In genomic region chr4:55498051-55498450, GRCh38 we compare ENCODE assay signal across 24 cellular contexts.
"Had no signal": no experiment of that assay in that cellular context is flagged by ENCODE, and none has a peak within 500 bp of the region (broad histone marks: within the 10 kb centered on the region; RNA-seq: fewer than 3 reads in every experiment).

No MANE protein-coding gene starts in this region.

- ATAC-seq: activated CD4-positive, alpha-beta T cell treated with anti-CD3 and anti-CD28 coated beads for 36 hours; activated T-helper 17 cell treated with anti-CD3 and anti-CD28 coated beads, Interleukin-2, amount 50 U/mL, for 72 hours; Panc1; Right ventricle myocardium inferior had no signal

- H3K9me3 ChIP-seq: SK-N-SH had no signal

- H3K27me3 ChIP-seq: brain microvascular endothelial cell, cardiac muscle cell had no signal

- H3K9ac ChIP-seq: SK-N-SH had no signal

- H3K36me3 ChIP-seq: cardiac muscle cell, WERI-Rb-1 had no signal

- H3K4me3 ChIP-seq: cardiac muscle cell had no signal

- H3K9me2 ChIP-seq: SK-N-SH had no signal

- H3K27ac ChIP-seq: brain microvascular endothelial cell, cardiac muscle cell, WERI-Rb-1 had no signal

- DNase-seq: activated CD4-positive, alpha-beta memory T cell treated with anti-CD3 and anti-CD28 coated beads, Interleukin-2, amount 10 ng/mL, durations not matched to agents 7 days and 5 days; activated CD4-positive, alpha-beta T cell treated with anti-CD3 and anti-CD28 coated beads for 36 hours; activated CD4-positive, alpha-beta T cell treated with anti-CD3 and anti-CD28 coated beads, Interleukin-2, amount 50 U/mL, for 1 hour; activated gamma-delta T cell; activated naive CD4-positive, alpha-beta T cell treated with anti-CD3 and anti-CD28 coated beads for 36 hours; activated T-cell treated with anti-CD3 and anti-CD28 coated beads for 4 hours; activated T-cell treated with anti-CD3 and anti-CD28 coated beads, Interleukin-2, amount 50 U/mL, for 48 hours; brain microvascular endothelial cell; NCI-H1048; NCI-H146; NCI-H187 treated with DMSO at 0.1 percent for 48 hours; NCI-H2107; NCI-H2171 treated with DMSO at 0.1 percent for 48 hours; NCI-H226; NCI-H526; NCI-H82; RPMI8226; SK-N-SH; T-helper 1 cell; WERI-Rb-1 had no signal

- H3K4me2 ChIP-seq: SK-N-SH had no signal
